Comparison of ENCODE assay signal across 17 cellular contexts in the genomic region with DNA sequence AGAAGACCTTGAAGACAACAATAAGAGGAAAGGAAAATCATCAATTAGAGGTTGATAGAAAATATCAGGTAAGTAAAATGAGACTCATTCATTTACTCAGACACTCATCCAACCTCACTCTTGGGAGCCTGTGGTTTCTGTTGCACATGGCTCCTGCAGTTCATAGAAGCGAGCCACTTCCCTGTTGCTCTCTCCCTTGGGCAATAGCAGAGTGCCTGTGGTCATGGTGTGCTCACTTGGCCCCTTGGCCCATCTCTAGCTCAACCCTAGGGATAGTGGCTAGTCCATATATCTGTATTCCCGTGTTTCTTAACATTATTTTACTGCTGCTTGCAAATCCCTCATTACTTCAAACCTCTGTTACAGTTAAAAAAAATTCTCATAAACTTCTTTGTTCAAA.
A peak's percentile ranks its signal among the peaks of the same experiment; 100 is the strongest.
DNase-seq lines count a peak whose midpoint lies in the region; ATAC-seq, FAIRE-seq and TF ChIP-seq lines count a peak whose summit lies in the region.
"Had no signal": no experiment of that assay in that cellular context is flagged by ENCODE, and none has a peak within 500 bp of the region (broad histone marks: within the 10 kb centered on the region; RNA-seq: fewer than 3 reads in every experiment).

No MANE protein-coding gene starts in this region.

- in situ Hi-C loops in GM12878 (cut with MboI) = no loop called here

- H4K20me1 ChIP-seq in BLaER1 = no peaks in the 10 kb centered on the region
- no peaks in the 10 kb centered on the region for H4K20me1 ChIP-seq in GM12878 (ENCODE audit: control insufficient read depth, insufficient read depth)

- no TSS peak for BruUV-seq in GM12878 (replicated peaks; lab: Mats Ljungman, UMichigan)

- intact Hi-C loops in GM12878 (cut with micrococcal nuclease; ENCODE audit: unreplicated experiment) (loop anchor here (5.0 kb wide), 1 partner anchor 235 kb away; no protein-coding TSS in a partner anchor), Right ventricle myocardium superior (cut with DNase I) (no loop called here)

- no peak overlapping the region for H3K9ac ChIP-seq in BLaER1
- no peak overlapping the region for H3K9ac ChIP-seq in GM12878 (ENCODE audit: control insufficient read depth, insufficient read depth, low read length)
- H3K9ac ChIP-seq: KMS-11 had no signal

- H3K4me1 ChIP-seq in BLaER1 (peaks cover 61% of the 10 kb centered on the region), GM12878 (ENCODE audit: control insufficient read depth, insufficient read depth, low read length) (peaks cover 11% of the 10 kb centered on the region)
- H3K4me1 ChIP-seq: pancreas had no signal

- no peak for TF ChIP-seq RAD21 in GM12878 (IDR thresholded peaks at IDR 0.05; ENCODE audit: insufficient read depth, low read depth, low read length)

- H3K9me3 ChIP-seq in BLaER1 (peaks cover 10% of the 10 kb centered on the region; the same call in 1 of the 2 replicates), GM12878 (replicated peaks; ENCODE audit: control insufficient read depth, insufficient read depth, low read length) (no peaks in the 10 kb centered on the region; the same call in 2 of the 3 replicates)
- H3K9me3 ChIP-seq: pancreas had no signal

- TF ChIP-seq EP300 in GM12878 (IDR thresholded peaks at IDR 0.05; ENCODE audit: borderline replicate concordance in 1 of 2, control insufficient read depth in 1 of 2, low read depth in 2 of 2, low read length in 2 of 2) = no peak

- H3K36me3 ChIP-seq in BLaER1 = no peaks in the 10 kb centered on the region
- H3K36me3 ChIP-seq in GM12878 (ENCODE audit: control insufficient read depth in 2 of 2, insufficient read depth in 2 of 2, low read length in 1 of 2) = no peaks in the 10 kb centered on the region
- H3K36me3 ChIP-seq: pancreas had no signal

- DNase-seq in Jurkat, Clone E6-1 (ENCODE audit: low read depth, low spot score) = no peak
- DNase-seq in NOMO-1 (lab: John Stamatoyannopoulos, UW; ENCODE audit: unreplicated experiment in 2 of 2) (peak; percentile 60 to 85), GM12878 (ENCODE audit: low read depth, low spot score) (no peak), Right ventricle myocardium superior (no peak), D341Med (ENCODE audit: low spot score) (no peak)
- DNase-seq: activated naive CD8-positive, alpha-beta T cell treated with anti-CD3 and anti-CD28 coated beads, Interleukin-2, amount 10 ng/mL, durations not matched to agents 7 days and 5 days; activated T-cell treated with anti-CD3 and anti-CD28 coated beads, Interleukin-2, amount 50 U/mL, for 1 hour; central memory CD4-positive, alpha-beta T cell; NCI-H2081 treated with DMSO at 0.1 percent for 48 hours; pancreas; stimulated activated naive CD8-positive, alpha-beta T cell treated with anti-CD3 and anti-CD28 coated beads, Interleukin-15, amount 100 ng/mL, for 72 hours had no signal

- 43% methylated on average over 2 of the region's 2 CpGs for WGBS in GM12878 (ENCODE audit: insufficient coverage, insufficient replicate concordance, low lambda C conversion rate, missing lambda C conversion rate)

- H3K27me3 ChIP-seq in BLaER1 = no peaks in the 10 kb centered on the region
- H3K27me3 ChIP-seq in GM12878 (replicated peaks in 1 of 2; ENCODE audit: control insufficient read depth in 2 of 2, insufficient read depth in 2 of 2, low read length in 1 of 2) = no peaks in the 10 kb centered on the region
- H3K27me3 ChIP-seq: pancreas had no signal

- TF ChIP-seq POLR2A in GM12878 (IDR thresholded peaks at IDR 0.05; ENCODE audit: low read depth, low read length) = no peak

- RAD21 ChIA-PET in GM12878 (lab: Charles Lee; ENCODE audit: unreplicated experiment) = interaction anchor here (1.4 to 2.7 kb wide), 2 partner anchors 70 to 75 kb away, joined by 4 to 12 read pairs; no protein-coding TSS in a partner anchor

- CTCF ChIA-PET in GM12878 (lab: Yijun Ruan, JAX) = no interaction called here

- POLR2A ChIA-PET in GM12878 (lab: Charles Lee) = no interaction called here

- H3K4me2 ChIP-seq in BLaER1 (peak overlapping the region; percentile 86), GM12878 (ENCODE audit: control insufficient read depth, insufficient read depth) (no peak overlapping the region)
- H3K4me2 ChIP-seq: KMS-11 had no signal

- no peak for FAIRE-seq in GM12878 (lab: Jason Lieb, UNC)
- FAIRE-seq: keratinocyte, pancreas had no signal

- H3K79me2 ChIP-seq in GM12878 (ENCODE audit: control insufficient read depth, insufficient read depth, low read length) = no peaks in the 10 kb centered on the region

- no peak overlapping the region for H2AFZ ChIP-seq in GM12878 (ENCODE audit: control insufficient read depth, low read depth, low read length)

- SMC1A ChIA-PET in GM12878 (lab: Charles Lee; ENCODE audit: uncharacterized antibody, unreplicated experiment) = interaction anchor here (0.9 kb wide), 1 partner anchor 237 kb away, joined by 3 read pairs; no protein-coding TSS in a partner anchor

- H3K4me3 ChIP-seq in BLaER1 (no peak overlapping the region), GM12878 (no peak overlapping the region)
- H3K4me3 ChIP-seq in Jurkat, Clone E6-1 (ENCODE audit: low read length) = peak overlapping the region; percentile 22
- H3K4me3 ChIP-seq: pancreas had no signal

- ATAC-seq in GM12878 = peak; percentile 68
- ATAC-seq in esophagus mucosa = no peak
- ATAC-seq in Right ventricle myocardium superior (ENCODE audit: poor library complexity) = no peak
- no peak for ATAC-seq in GM18868 (IDR thresholded peaks at IDR 0.05; ENCODE audit: unreplicated experiment)
- ATAC-seq: pancreas; SK-N-SH treated with all-trans-retinoic acid at 6 μM for 48 hours; stimulated activated naive CD8-positive, alpha-beta T cell treated with anti-CD3 and anti-CD28 coated beads, Interleukin-15, amount 100 ng/mL, for 72 hours had no signal

- H3K27ac ChIP-seq in BLaER1 (peak overlapping the region; percentile 89; the same call in 1 of the 2 replicates), GM12878 (ENCODE audit: control insufficient read depth, insufficient read depth) (no peak overlapping the region)
- H3K27ac ChIP-seq: KMS-11, pancreas had no signal

- TF ChIP-seq CTCF in GM12878 (IDR thresholded peaks at IDR 0.05 in 2 of 3, conservative IDR thresholded peaks at IDR 0.05 in 1 of 3; ENCODE audit: control insufficient read depth in 2 of 3, extremely low read depth in 1 of 3, insufficient read depth in 1 of 3, low read depth in 3 of 3, low read length in 3 of 3) = no peak

TF ChIP-seq in GM12878, 131 proteins besides CTCF, POLR2A, EP300 and RAD21 (continues in another document):
- TF ChIP-seq ZNF24 (IDR thresholded peaks at IDR 0.05) = peak; percentile 59; the same call in 1 of the 2 replicates
- TF ChIP-seq SPI1 (IDR thresholded peaks at IDR 0.05; ENCODE audit: borderline replicate concordance, insufficient read depth, low read depth, low read length) = 0 out of 2 replicates have a peak, but pooled peaks have one; percentile 17
- TF ChIP-seq MEF2B (IDR thresholded peaks at IDR 0.05; ENCODE audit: partially characterized antibody, poor library complexity, severe bottlenecking) = peak; percentile 27
- TF ChIP-seq, protein P1, sequence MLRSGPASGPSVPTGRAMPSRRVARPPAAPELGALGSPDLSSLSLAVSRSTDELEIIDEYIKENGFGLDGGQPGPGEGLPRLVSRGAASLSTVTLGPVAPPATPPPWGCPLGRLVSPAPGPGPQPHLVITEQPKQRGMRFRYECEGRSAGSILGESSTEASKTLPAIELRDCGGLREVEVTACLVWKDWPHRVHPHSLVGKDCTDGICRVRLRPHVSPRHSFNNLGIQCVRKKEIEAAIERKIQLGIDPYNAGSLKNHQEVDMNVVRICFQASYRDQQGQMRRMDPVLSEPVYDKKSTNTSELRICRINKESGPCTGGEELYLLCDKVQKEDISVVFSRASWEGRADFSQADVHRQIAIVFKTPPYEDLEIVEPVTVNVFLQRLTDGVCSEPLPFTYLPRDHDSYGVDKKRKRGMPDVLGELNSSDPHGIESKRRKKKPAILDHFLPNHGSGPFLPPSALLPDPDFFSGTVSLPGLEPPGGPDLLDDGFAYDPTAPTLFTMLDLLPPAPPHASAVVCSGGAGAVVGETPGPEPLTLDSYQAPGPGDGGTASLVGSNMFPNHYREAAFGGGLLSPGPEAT (IDR thresholded peaks at IDR 0.05; ENCODE audit: low read depth) = no peak
- no peak for TF ChIP-seq GATAD2B (conservative IDR thresholded peaks at IDR 0.05; ENCODE audit: low read depth)
- no peak for TF ChIP-seq BRCA1 (IDR thresholded peaks at IDR 0.05; ENCODE audit: low read depth, low read length)
- no peak for TF ChIP-seq IRF4 (IDR thresholded peaks at IDR 0.05; ENCODE audit: low read depth, low read length)
- no peak for TF ChIP-seq JUND (IDR thresholded peaks at IDR 0.05; ENCODE audit: low read depth, low read length)
- no peak for TF ChIP-seq POU2F2 (IDR thresholded peaks at IDR 0.05; ENCODE audit: borderline replicate concordance, low read depth, low read length)
- TF ChIP-seq HDGF (IDR thresholded peaks at IDR 0.05) = no peak
- no peak for TF ChIP-seq EZH2 (IDR thresholded peaks at IDR 0.05; ENCODE audit: borderline replicate concordance, control insufficient read depth, low read depth, low read length)
- no peak for TF ChIP-seq ZZZ3 (IDR thresholded peaks at IDR 0.05; ENCODE audit: control insufficient read depth, insufficient read length, low read depth)
- TF ChIP-seq, protein P2, sequence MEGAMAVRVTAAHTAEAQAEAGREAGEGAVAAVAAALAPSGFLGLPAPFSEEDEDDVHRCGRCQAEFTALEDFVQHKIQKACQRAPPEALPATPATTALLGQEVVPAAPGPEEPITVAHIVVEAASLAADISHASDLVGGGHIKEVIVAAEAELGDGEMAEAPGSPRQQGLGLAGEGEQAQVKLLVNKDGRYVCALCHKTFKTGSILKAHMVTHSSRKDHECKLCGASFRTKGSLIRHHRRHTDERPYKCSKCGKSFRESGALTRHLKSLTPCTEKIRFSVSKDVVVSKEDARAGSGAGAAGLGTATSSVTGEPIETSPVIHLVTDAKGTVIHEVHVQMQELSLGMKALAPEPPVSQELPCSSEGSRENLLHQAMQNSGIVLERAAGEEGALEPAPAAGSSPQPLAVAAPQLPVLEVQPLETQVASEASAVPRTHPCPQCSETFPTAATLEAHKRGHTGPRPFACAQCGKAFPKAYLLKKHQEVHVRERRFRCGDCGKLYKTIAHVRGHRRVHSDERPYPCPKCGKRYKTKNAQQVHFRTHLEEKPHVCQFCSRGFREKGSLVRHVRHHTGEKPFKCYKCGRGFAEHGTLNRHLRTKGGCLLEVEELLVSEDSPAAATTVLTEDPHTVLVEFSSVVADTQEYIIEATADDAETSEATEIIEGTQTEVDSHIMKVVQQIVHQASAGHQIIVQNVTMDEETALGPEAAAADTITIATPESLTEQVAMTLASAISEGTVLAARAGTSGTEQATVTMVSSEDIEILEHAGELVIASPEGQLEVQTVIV (IDR thresholded peaks at IDR 0.05; ENCODE audit: borderline replicate concordance, partially characterized antibody) = no peak
- TF ChIP-seq NFIC (IDR thresholded peaks at IDR 0.05; ENCODE audit: low read depth, low read length) = no peak
- no peak for TF ChIP-seq SMAD5 (IDR thresholded peaks at IDR 0.05; ENCODE audit: low read depth)
- no peak for TF ChIP-seq TBL1XR1 (IDR thresholded peaks at IDR 0.05; ENCODE audit: low read depth, low read length)
- no peak for TF ChIP-seq HDAC6 (IDR thresholded peaks at IDR 0.05; ENCODE audit: unreplicated experiment)

Comparison
In these comparisons a context has a peak if more than half of its experiments do, and no peak if none do; other contexts are left out.
1. DNase-seq: peak in NOMO-1 (2 of 2); none in Jurkat, Clone E6-1 (single experiment), GM12878 (single experiment), Right ventricle myocardium superior (single experiment) and D341Med (single experiment).